Comparison of ENCODE assay signal across 11 cellular contexts in the genomic region with DNA sequence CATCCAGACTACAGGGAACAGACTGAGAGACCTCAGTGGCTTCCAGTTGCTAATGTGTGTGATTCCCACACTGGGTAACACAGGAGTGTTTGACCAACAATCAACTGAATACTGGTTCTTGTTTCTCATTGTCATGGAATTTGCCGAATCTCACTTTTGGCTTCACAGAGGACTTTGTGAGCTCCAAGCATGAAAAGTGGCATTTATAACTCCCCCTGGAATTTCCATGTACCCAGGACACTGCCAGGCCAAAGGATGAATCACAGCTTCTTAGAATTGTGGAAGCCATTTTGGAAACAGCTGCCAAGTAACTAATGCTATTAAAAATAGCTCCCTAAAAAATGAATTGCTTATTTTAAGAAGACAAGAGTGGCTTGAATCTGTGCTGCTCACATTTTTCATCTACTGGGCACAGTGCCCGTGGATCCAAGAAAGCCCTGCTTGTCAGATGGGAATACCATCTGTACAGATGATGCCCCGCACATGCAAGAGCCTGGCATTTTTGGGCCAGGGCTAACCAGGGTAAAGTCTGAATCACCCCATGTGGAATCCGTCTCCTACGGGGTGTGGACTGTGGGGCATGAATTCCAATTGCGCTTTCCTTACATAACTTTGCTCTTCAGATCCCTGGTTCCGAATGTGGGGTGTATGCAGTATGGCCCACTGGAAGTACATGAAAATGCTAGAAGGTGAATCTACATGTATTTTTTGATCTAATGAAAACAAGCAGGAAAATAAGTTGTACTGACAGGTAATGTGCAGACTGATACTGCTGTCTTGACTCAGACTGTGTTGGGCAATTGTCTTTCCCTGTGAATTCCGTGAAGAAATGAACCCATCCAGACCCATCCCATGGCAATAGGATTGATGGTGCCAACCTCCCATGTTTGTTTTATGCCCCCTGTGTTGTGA.
DNase-seq lines count a peak whose midpoint lies in the region; ATAC-seq, FAIRE-seq and TF ChIP-seq lines count a peak whose summit lies in the region.
"Had no signal": no experiment of that assay in that cellular context is flagged by ENCODE, and none has a peak within 500 bp of the region (broad histone marks: within the 10 kb centered on the region; RNA-seq: fewer than 3 reads in every experiment).

No MANE protein-coding gene starts in this region.

- peak overlapping the region; percentile 65 for H3K4me2 ChIP-seq in A549

- H3K27ac Mint-ChIP-seq in stimulated activated naive B cell treated with anti-CD40 and anti-IgM and Interleukin-4, amounts not matched to agents 10 μg/mL and 1 μg/mL and 100 μg/mL, for 72 hours = no peak overlapping the region
- H3K27ac Mint-ChIP-seq: B cell had no signal

- 20% methylated on average over 8 of the region's 8 CpGs for WGBS in A549 (ENCODE audit: missing lambda C conversion rate)
- WGBS in esophagus, 2 donors = 30 to 44% methylated on average over 8 of the region's 8 CpGs

- TF ChIP-seq EP300 in A549 (IDR thresholded peaks at IDR 0.05) = peak; percentile 34 to 76; a peak in 2 of 5 replicates

- H3K27ac ChIP-seq in A549 (peak overlapping the region; percentile 88 to 92), esophagus (ENCODE audit: low read depth in 2 of 2, low read length in 1 of 2) (peak overlapping the region; percentile 7 to 61)
- H3K27ac ChIP-seq: spleen had no signal

- POLR2A ChIA-PET in A549 (lab: Yijun Ruan, JAX) = interaction anchor here (0.9 to 1.0 kb wide), 2 partner anchors 15 to 487 kb away, joined by 3 to 4 read pairs; partner anchors contain the start of gene SIPA1L2

- CTCF ChIA-PET in A549 (lab: Yijun Ruan, JAX) = interaction anchor here (1.0 to 1.4 kb wide), 3 partner anchors 10 to 485 kb away, joined by 3 to 4 read pairs (median 3); no protein-coding TSS in a partner anchor

- no peaks in the 10 kb centered on the region for H3K27me3 Mint-ChIP-seq in stimulated activated naive B cell treated with anti-CD40 and anti-IgM and Interleukin-4, amounts not matched to agents 10 μg/mL and 1 μg/mL and 100 μg/mL, for 72 hours
- H3K27me3 Mint-ChIP-seq: B cell had no signal

- H3K4me3 ChIP-seq in A549 (no peak overlapping the region), esophagus (ENCODE audit: low read depth in 1 of 2, low read length in 2 of 2) (no peak overlapping the region)
- H3K4me3 ChIP-seq: spleen had no signal

- peaks cover 16% of the 10 kb centered on the region; the same call in 2 of the 3 replicates for H3K9me3 ChIP-seq in A549
- peaks cover 0 to 2% of the 10 kb centered on the region in 2 donors for H3K9me3 ChIP-seq in esophagus (ENCODE audit: control insufficient read depth in 2 of 2, insufficient read depth in 1 of 2, low read depth in 1 of 2, low read length in 1 of 2)

- no peaks in the 10 kb centered on the region for H3K36me3 Mint-ChIP-seq in stimulated activated naive B cell treated with anti-CD40 and anti-IgM and Interleukin-4, amounts not matched to agents 10 μg/mL and 1 μg/mL and 100 μg/mL, for 72 hours

- DNase-seq in A549 (ENCODE audit: low read depth in 1 of 2, low spot score in 1 of 2) (peak; percentile 31 to 82), NCI-H446 treated with DMSO at 0.1 percent for 48 hours (lab: John Stamatoyannopoulos, UW) (peak; percentile 93), mucosa of gallbladder (ENCODE audit: low spot score) (peak; percentile 74)
- DNase-seq in stimulated activated naive B cell treated with anti-CD40 and anti-IgM and Interleukin-4, amounts not matched to agents 10 μg/mL and 1 μg/mL and 100 μg/mL, for 72 hours = no peak
- DNase-seq: effector CD8-positive, alpha-beta T cell; spleen had no signal

- H3K9me3 Mint-ChIP-seq in stimulated activated naive B cell treated with anti-CD40 and anti-IgM and Interleukin-4, amounts not matched to agents 10 μg/mL and 1 μg/mL and 100 μg/mL, for 72 hours = peaks cover 6 to 7% of the 10 kb centered on the region in 2 donors

- H3K27me3 ChIP-seq in esophagus (ENCODE audit: control insufficient read depth in 1 of 2, insufficient read depth in 2 of 2, low read length in 2 of 2) = no peaks in the 10 kb centered on the region

- no peak for TF ChIP-seq POLR2A in A549 (IDR thresholded peaks at IDR 0.05; ENCODE audit: low read length)

- no peak for TF ChIP-seq CTCF in A549 (IDR thresholded peaks at IDR 0.05)

- H3K4me1 ChIP-seq in A549 = peaks cover 34% of the 10 kb centered on the region
- peaks cover 2% of the 10 kb centered on the region in 2 donors for H3K4me1 ChIP-seq in esophagus (ENCODE audit: control insufficient read depth in 2 of 2, insufficient read depth in 2 of 2, low read length in 1 of 2)
- H3K4me1 ChIP-seq: spleen had no signal

- no peaks in the 10 kb centered on the region for H3K36me3 ChIP-seq in esophagus (ENCODE audit: control insufficient read depth in 2 of 2, insufficient read depth in 2 of 2, low read length in 1 of 2)
- H3K36me3 ChIP-seq: spleen had no signal

- H3K4me3 Mint-ChIP-seq in stimulated activated naive B cell treated with anti-CD40 and anti-IgM and Interleukin-4, amounts not matched to agents 10 μg/mL and 1 μg/mL and 100 μg/mL, for 72 hours = no peak overlapping the region
- H3K4me3 Mint-ChIP-seq: B cell had no signal

- TF ChIP-seq RAD21 in A549 (conservative IDR thresholded peaks at IDR 0.05 in 1 of 2, IDR thresholded peaks at IDR 0.05 in 1 of 2) = peak; percentile 2 to 23; a peak in 3 of 5 replicates

- no peaks in the 10 kb centered on the region for H3K4me1 Mint-ChIP-seq in stimulated activated naive B cell treated with anti-CD40 and anti-IgM and Interleukin-4, amounts not matched to agents 10 μg/mL and 1 μg/mL and 100 μg/mL, for 72 hours
- H3K4me1 Mint-ChIP-seq: B cell had no signal

- no peak for FAIRE-seq in A549 (lab: Jason Lieb, UNC)

- peak; percentile 94 to 96 for ATAC-seq in A549
- no peak for ATAC-seq in GM21515 (IDR thresholded peaks at IDR 0.05; ENCODE audit: unreplicated experiment)
- ATAC-seq in GM18517 (IDR thresholded peaks at IDR 0.05; ENCODE audit: unreplicated experiment) = no peak
- ATAC-seq in HG03108 (IDR thresholded peaks at IDR 0.05; ENCODE audit: unreplicated experiment) = no peak
- ATAC-seq in stimulated activated naive B cell treated with anti-CD40 and anti-IgM and Interleukin-4, amounts not matched to agents 10 μg/mL and 1 μg/mL and 100 μg/mL, for 72 hours (replicated peaks) = no peak

TF ChIP-seq in A549, 52 proteins besides CTCF, POLR2A, EP300 and RAD21 (continues in another document):
- no peak for TF ChIP-seq TFCP2L1 (CRISPR knock-in tag; IDR thresholded peaks at IDR 0.05)
- no peak for TF ChIP-seq EHF (CRISPR knock-in tag; IDR thresholded peaks at IDR 0.05)
- TF ChIP-seq FOSL2 (IDR thresholded peaks at IDR 0.05) = peak; percentile 61
- peak; percentile 76 for TF ChIP-seq FOSL2 (CRISPR knock-in tag; IDR thresholded peaks at IDR 0.05)
- TF ChIP-seq, protein P1, sequence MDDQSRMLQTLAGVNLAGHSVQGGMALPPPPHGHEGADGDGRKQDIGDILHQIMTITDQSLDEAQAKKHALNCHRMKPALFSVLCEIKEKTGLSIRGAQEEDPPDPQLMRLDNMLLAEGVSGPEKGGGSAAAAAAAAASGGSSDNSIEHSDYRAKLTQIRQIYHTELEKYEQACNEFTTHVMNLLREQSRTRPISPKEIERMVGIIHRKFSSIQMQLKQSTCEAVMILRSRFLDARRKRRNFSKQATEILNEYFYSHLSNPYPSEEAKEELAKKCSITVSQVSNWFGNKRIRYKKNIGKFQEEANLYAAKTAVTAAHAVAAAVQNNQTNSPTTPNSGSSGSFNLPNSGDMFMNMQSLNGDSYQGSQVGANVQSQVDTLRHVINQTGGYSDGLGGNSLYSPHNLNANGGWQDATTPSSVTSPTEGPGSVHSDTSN (IDR thresholded peaks at IDR 0.05) = no peak
- no peak for TF ChIP-seq ZFP36 (IDR thresholded peaks at IDR 0.05; ENCODE audit: borderline replicate concordance, partially characterized antibody)
- TF ChIP-seq, protein P2, sequence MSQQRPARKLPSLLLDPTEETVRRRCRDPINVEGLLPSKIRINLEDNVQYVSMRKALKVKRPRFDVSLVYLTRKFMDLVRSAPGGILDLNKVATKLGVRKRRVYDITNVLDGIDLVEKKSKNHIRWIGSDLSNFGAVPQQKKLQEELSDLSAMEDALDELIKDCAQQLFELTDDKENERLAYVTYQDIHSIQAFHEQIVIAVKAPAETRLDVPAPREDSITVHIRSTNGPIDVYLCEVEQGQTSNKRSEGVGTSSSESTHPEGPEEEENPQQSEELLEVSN (IDR thresholded peaks at IDR 0.05; ENCODE audit: borderline replicate concordance, low read depth) = no peak
- peak; percentile 49 to 60; a peak in 2 of 5 replicates for TF ChIP-seq JUN (IDR thresholded peaks at IDR 0.05)
- TF ChIP-seq BCL3 (IDR thresholded peaks at IDR 0.05) = no peak
- TF ChIP-seq SREBF2 (IDR thresholded peaks at IDR 0.05) = no peak
- TF ChIP-seq HEYL (CRISPR knock-in tag; IDR thresholded peaks at IDR 0.05) = no peak
- TF ChIP-seq HOXB13 (CRISPR knock-in tag; IDR thresholded peaks at IDR 0.05; ENCODE audit: low read depth) = no peak
- peak; percentile 71 for TF ChIP-seq MAX (IDR thresholded peaks at IDR 0.05)
- no peak for TF ChIP-seq ZC3H11A (IDR thresholded peaks at IDR 0.05)
- TF ChIP-seq, protein P3, sequence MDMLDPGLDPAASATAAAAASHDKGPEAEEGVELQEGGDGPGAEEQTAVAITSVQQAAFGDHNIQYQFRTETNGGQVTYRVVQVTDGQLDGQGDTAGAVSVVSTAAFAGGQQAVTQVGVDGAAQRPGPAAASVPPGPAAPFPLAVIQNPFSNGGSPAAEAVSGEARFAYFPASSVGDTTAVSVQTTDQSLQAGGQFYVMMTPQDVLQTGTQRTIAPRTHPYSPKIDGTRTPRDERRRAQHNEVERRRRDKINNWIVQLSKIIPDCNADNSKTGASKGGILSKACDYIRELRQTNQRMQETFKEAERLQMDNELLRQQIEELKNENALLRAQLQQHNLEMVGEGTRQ (IDR thresholded peaks at IDR 0.05) = no peak
- TF ChIP-seq HDAC2 (IDR thresholded peaks at IDR 0.05) = no peak
- TF ChIP-seq CEBPB (IDR thresholded peaks at IDR 0.05) = peak; percentile 81 to 91
- TF ChIP-seq MYC (IDR thresholded peaks at IDR 0.05; ENCODE audit: borderline replicate concordance, low read length) = peak; percentile 1; the same call in 1 of the 2 replicates

Comparison
In these comparisons a context has a peak if more than half of its experiments do, and no peak if none do; other contexts are left out.
1. ATAC-seq: peak in A549 (2 of 2); none in GM21515 (single experiment), GM18517 (single experiment), HG03108 (single experiment) and stimulated activated naive B cell treated with anti-CD40 and anti-IgM and Interleukin-4, amounts not matched to agents 10 μg/mL and 1 μg/mL and 100 μg/mL, for 72 hours (0 of 2).